In genomic region chr3:38614651-38615352, GRCh38 we compare ENCODE assay signal across 20 cellular contexts. TPM values are rescaled to one million over a fixed set of nuclear protein-coding genes. Genes with fewer than 3 reads are reported as not detected.
DNase-seq lines count a peak whose midpoint lies in the region; ATAC-seq lines count a peak whose summit lies in the region.
"Had no signal": no experiment of that assay in that cellular context is flagged by ENCODE, and none has a peak within 500 bp of the region (broad histone marks: within the 10 kb centered on the region; RNA-seq: fewer than 3 reads in every experiment).

No MANE protein-coding gene starts in this region.

- peak; percentile 38 for DNase-seq in activated effector memory CD4-positive, alpha-beta T cell treated with anti-CD3 and anti-CD28 coated beads, Interleukin-2, amount 50 U/mL, for 16 hours
- DNase-seq in activated effector memory CD4-positive, alpha-beta T cell treated with Interleukin-2 at 50 U/mL for 16 hours: no peak
- DNase-seq in left cardiac atrium: peak; percentile 63
- peak; percentile 50 for DNase-seq in posterior vena cava (ENCODE audit: low spot score)
- no peak for DNase-seq in H7
- DNase-seq: Calu3, DMS153, DND-41, IMR-90, KG1, MG63, NCI-H1105 treated with DMSO at 0.1 percent for 48 hours, NCI-H146, NCI-H1930, NCI-H2107, NCI-H524 treated with DMSO at 0.1 percent for 48 hours, NCI-H774 had no signal

- ATAC-seq in left cardiac atrium (peak in 1 of 2 donors; percentile 35), HG02840 (IDR thresholded peaks at IDR 0.05; ENCODE audit: low FRiP score, unreplicated experiment) (no peak), GM18517 (IDR thresholded peaks at IDR 0.05; ENCODE audit: unreplicated experiment) (no peak)

- intact Hi-C loops in left cardiac atrium (cut with DNase I): loop anchor here in 1 of 2 donors (1.0 kb wide), 1 partner anchor 33 kb away; no protein-coding TSS in a partner anchor
- intact Hi-C loops in posterior vena cava (cut with DNase I): no loop called here

- no peaks in the 10 kb centered on the region for H3K36me3 ChIP-seq in H7 (replicated peaks; ENCODE audit: control insufficient read depth, insufficient read depth, low read length)
- H3K36me3 ChIP-seq: MG63, SJSA1 had no signal

- no peaks in the 10 kb centered on the region for H3K27me3 ChIP-seq in H7 (ENCODE audit: control insufficient read depth, insufficient read depth, low read length)
- H3K27me3 ChIP-seq: MG63, SJSA1 had no signal

- H3K4me3 ChIP-seq in H7 (ENCODE audit: insufficient read depth, low read depth, low read length): no peak overlapping the region
- H3K4me3 ChIP-seq: MG63, SJSA1 had no signal

RNA-seq across cellular contexts. Expression of gene SCN5A, which starts 34.7 kb away (rescaled TPM):
- total RNA-seq in left cardiac atrium: 100 to 1,000 TPM; 115 to 191 TPM
- total RNA-seq in posterior vena cava: 1 to 10 TPM in 1 of 2 donors, under 1 TPM in 1; 0.32 to 1.4 TPM
- 2.9 and 8.1 TPM in 2 replicates for total RNA-seq in H7 (2014; rRNA removed; shearing (Covaris generic))

Comparison
In these comparisons a context has a peak if more than half of its experiments do, and no peak if none do; other contexts are left out.
1. DNase-seq: peak in activated effector memory CD4-positive, alpha-beta T cell treated with anti-CD3 and anti-CD28 coated beads, Interleukin-2, amount 50 U/mL, for 16 hours (single experiment), left cardiac atrium (single experiment) and posterior vena cava (single experiment); none in activated effector memory CD4-positive, alpha-beta T cell treated with Interleukin-2 at 50 U/mL for 16 hours (single experiment) and H7 (single experiment).
2. RNA of gene SCN5A, which starts 34.7 kb away (total RNA-seq): 115 to 191 TPM in left cardiac atrium; 2.9 to 8.1 TPM in H7 and 0.32 to 1.4 TPM in posterior vena cava; every median in the first group is over 10 times any median in the second.